Comparison of ENCODE assay signal across 19 cellular contexts in genomic region chr2:167471734-167472133, GRCh38.
DNase-seq lines count a peak whose midpoint lies in the region; ATAC-seq and TF ChIP-seq lines count a peak whose summit lies in the region.
"Had no signal": no experiment of that assay in that cellular context is flagged by ENCODE, and none has a peak within 500 bp of the region (broad histone marks: within the 10 kb centered on the region; RNA-seq: fewer than 3 reads in every experiment).

No MANE protein-coding gene starts in this region.

- H3K36me3 ChIP-seq in MM.1S (replicated peaks; ENCODE audit: insufficient read depth, low read length) = no peaks in the 10 kb centered on the region
- H3K36me3 ChIP-seq: neutrophil had no signal

- no peaks in the 10 kb centered on the region for H3K27me3 ChIP-seq in MM.1S (replicated peaks; ENCODE audit: insufficient read depth, low read length)
- H3K27me3 ChIP-seq: neutrophil, testis had no signal

- no peak overlapping the region for H3K9ac ChIP-seq in MM.1S (ENCODE audit: low read length)

- H3K4me2 ChIP-seq in MM.1S (ENCODE audit: low read depth, low read length) = peak overlapping the region; percentile 27; the same call in 1 of the 2 replicates

- H3K4me3 ChIP-seq in GM12865 (ENCODE audit: low read depth, low read length) = no peak overlapping the region
- no peak overlapping the region for H3K4me3 ChIP-seq in MM.1S (ENCODE audit: low read length)
- H3K4me3 ChIP-seq: mucosa of descending colon, testis had no signal

- DNase-seq in GM12865 (ENCODE audit: low read depth) = peak; percentile 34
- DNase-seq in MM.1S = peak; percentile 76
- DNase-seq in glomerular visceral epithelial cell (ENCODE audit: extremely low spot score) = no peak
- DNase-seq in caudate nucleus (lab: John Stamatoyannopoulos, UW) = no peak
- DNase-seq in effector CD8-positive, alpha-beta T cell (lab: John Stamatoyannopoulos, UW) = no peak
- no peak for DNase-seq in NCI-H1092 treated with DMSO at 0.1 percent for 48 hours (lab: John Stamatoyannopoulos, UW)
- DNase-seq: activated CD4-positive, alpha-beta T cell treated with anti-CD3 and anti-CD28 coated beads, Interleukin-2, amount 10 ng/mL, durations not matched to agents 7 days and 5 days; activated naive CD4-positive, alpha-beta T cell treated with anti-CD3 and anti-CD28 coated beads for 36 hours; anterior cingulate cortex; H7; left ventricle myocardium superior; mucosa of descending colon; NCI-H187; NK-92 treated with Interleukin-12 subunit alpha and Interleukin-12 subunit beta, amount 100 ng/mL, for 24 hours; testis had no signal

- H3F3A ChIP-seq in MM.1S (ENCODE audit: insufficient read depth, low read length) = peaks cover 15% of the 10 kb centered on the region

- H2AFZ ChIP-seq in MM.1S (ENCODE audit: low read length) = no peak overlapping the region

- peak; percentile 56 for ATAC-seq in GM19463 (IDR thresholded peaks at IDR 0.05; ENCODE audit: unreplicated experiment)
- ATAC-seq in HG02852 (IDR thresholded peaks at IDR 0.05; ENCODE audit: unreplicated experiment) = peak; percentile 85
- ATAC-seq: left ventricle myocardium superior, mucosa of descending colon had no signal

- no peaks in the 10 kb centered on the region for H3K9me2 ChIP-seq in MM.1S (replicated peaks; ENCODE audit: insufficient read depth, low read length)

- TF ChIP-seq CTCF in GM12865 (IDR thresholded peaks at IDR 0.05; ENCODE audit: insufficient read depth, low read depth, low read length, missing control alignments) = no peak
- no peak for TF ChIP-seq CTCF in MM.1S (IDR thresholded peaks at IDR 0.05; ENCODE audit: low read length)

- H3K27ac ChIP-seq in MM.1S (ENCODE audit: low read length) (peak overlapping the region; percentile 13; the same call in 1 of the 2 replicates), caudate nucleus (ENCODE audit: low read depth, low read length) (no peak overlapping the region)
- H3K27ac ChIP-seq: 22Rv1, neutrophil, testis had no signal

- no peaks in the 10 kb centered on the region for H3K9me3 ChIP-seq in MM.1S (replicated peaks; ENCODE audit: insufficient read depth, low read length)
- H3K9me3 ChIP-seq: mucosa of descending colon, neutrophil, testis had no signal

- H3K4me1 ChIP-seq in MM.1S (ENCODE audit: low read length) = peaks cover 18% of the 10 kb centered on the region
- H3K4me1 ChIP-seq: testis had no signal

- H3K79me2 ChIP-seq in MM.1S (ENCODE audit: low read length) = no peaks in the 10 kb centered on the region

- H4K20me1 ChIP-seq in MM.1S (ENCODE audit: insufficient read depth, low read length) = no peaks in the 10 kb centered on the region

Comparison
In these comparisons a context has a peak if more than half of its experiments do, and no peak if none do; other contexts are left out.
1. DNase-seq: peak in GM12865 (single experiment) and MM.1S (single experiment); none in glomerular visceral epithelial cell (single experiment), caudate nucleus (0 of 61), effector CD8-positive, alpha-beta T cell (single experiment) and NCI-H1092 treated with DMSO at 0.1 percent for 48 hours (single experiment).